In genomic region chrX:154382483-154383069, GRCh38 we compare ENCODE assay signal across 30 cellular contexts. TPM values are rescaled to one million over a fixed set of nuclear protein-coding genes. Genes with fewer than 3 reads are reported as not detected.
DNase-seq lines count a peak whose midpoint lies in the region; ATAC-seq, FAIRE-seq and TF ChIP-seq lines count a peak whose summit lies in the region.
"Had no signal": no experiment of that assay in that cellular context is flagged by ENCODE, and none has a peak within 500 bp of the region (broad histone marks: within the 10 kb centered on the region; RNA-seq: fewer than 3 reads in every experiment).

No MANE protein-coding gene starts in this region.

- TF ChIP-seq CTCF in HepG2 (CRISPR knock-in tag; IDR thresholded peaks at IDR 0.05) (no peak), right lobe of liver (IDR thresholded peaks at IDR 0.05) (no peak), PC-3 (conservative IDR thresholded peaks at IDR 0.05; ENCODE audit: low read depth, low read length) (no peak), epithelial cell of esophagus (IDR thresholded peaks at IDR 0.05; ENCODE audit: insufficient read depth, low read depth, low read length, missing control alignments) (no peak), type B pancreatic cell (conservative IDR thresholded peaks at IDR 0.05) (no peak), lower leg skin (IDR thresholded peaks at IDR 0.05) (no peak), sigmoid colon (IDR thresholded peaks at IDR 0.05) (no peak)

- peak overlapping the region; percentile 52 for H3K27ac Mint-ChIP-seq in type B pancreatic cell
- H3K27ac Mint-ChIP-seq: T-helper 1 cell treated with Interleukin-12 subunit alpha and Interleukin-12 subunit beta and Interleukin-4 antibody, amounts not matched to agents 30 μg/mL and 1 μg/mL, for 36 hours had no signal

- CTCF ChIA-PET in HepG2 (lab: Yijun Ruan, JAX; ENCODE audit: low intra/inter-chr PET ratio, low total read pairs) (no interaction called here), PC-3 (lab: Charles Lee) (interaction anchor here (1.2 kb wide), 1 partner anchor 9 kb away, joined by 7 read pairs; no protein-coding TSS in a partner anchor)

- no peak for ATAC-seq in HepG2
- ATAC-seq in right lobe of liver, result no peak
- ATAC-seq in PC-3, result no peak
- ATAC-seq: activated CD8-positive, alpha-beta T cell treated with anti-CD3 and anti-CD28 coated beads, Interleukin-2, amount 10 ng/mL, durations not matched to agents 7 days and 5 days; effector memory CD8-positive, alpha-beta T cell; esophagus mucosa; foreskin keratinocyte; heart right ventricle; left cardiac atrium had no signal

- H2AFZ ChIP-seq in HepG2 (ENCODE audit: low read length) (no peak overlapping the region), PC-3 (ENCODE audit: low read length) (no peak overlapping the region)

- no peaks in the 10 kb centered on the region for H3K9me2 ChIP-seq in PC-3 (replicated peaks; ENCODE audit: low read length)

- H4K20me1 ChIP-seq in HepG2 (ENCODE audit: insufficient read depth, low read length), result no peaks in the 10 kb centered on the region
- peaks cover 5% of the 10 kb centered on the region; the same call in 1 of the 2 replicates for H4K20me1 ChIP-seq in PC-3 (ENCODE audit: low read length)

- H3F3A ChIP-seq in PC-3 (ENCODE audit: low read length, unreplicated experiment), result no peaks in the 10 kb centered on the region

- H3K9me3 ChIP-seq in HepG2 (ENCODE audit: low read length) (no peaks in the 10 kb centered on the region), right lobe of liver (no peaks in the 10 kb centered on the region), PC-3 (ENCODE audit: low read length) (no peaks in the 10 kb centered on the region), sigmoid colon (no peaks in the 10 kb centered on the region)
- H3K9me3 ChIP-seq: breast epithelium, colonic mucosa, MG63, neutrophil had no signal

- POLR2A ChIA-PET in HepG2 (lab: Yijun Ruan, JAX) (interaction anchor here (1.4 to 1.8 kb wide), 2 partner anchors 9 to 15 kb away, joined by 4 to 5 read pairs; partner anchors contain the start of gene RPL10), PC-3 (lab: Charles Lee; ENCODE audit: unreplicated experiment) (no interaction called here)

- no peaks in the 10 kb centered on the region for H3K27me3 Mint-ChIP-seq in type B pancreatic cell
- H3K27me3 Mint-ChIP-seq: effector memory CD8-positive, alpha-beta T cell had no signal

- 93% methylated on average over 6 of the region's 11 CpGs for WGBS in HepG2 (ENCODE audit: low lambda C conversion rate)
- WGBS in right lobe of liver (ENCODE audit: insufficient coverage, low coverage, low lambda C conversion rate, missing lambda C conversion rate), result 64% methylated on average over 7 of the region's 11 CpGs
- 75 to 82% methylated on average over 8 to 11 of the region's 11 CpGs for WGBS in lower leg skin, 2 donors
- 85 to 89% methylated on average over 11 of the region's 11 CpGs for WGBS in sigmoid colon, 2 donors

- DNase-seq in HepG2 (ENCODE audit: low spot score) (no peak), right lobe of liver (no peak), PC-3 (peak; percentile 39), epithelial cell of esophagus (ENCODE audit: low read depth) (peak; percentile 48), type B pancreatic cell (ENCODE audit: extremely low spot score, unreplicated experiment) (no peak), lower leg skin (ENCODE audit: low spot score in 2 of 2) (no peak), sigmoid colon (no peak), DMS 273 (lab: John Stamatoyannopoulos, UW; ENCODE audit: unreplicated experiment) (no peak)
- DNase-seq: activated CD4-positive, alpha-beta T cell treated with anti-CD3 and anti-CD28 coated beads for 1 hour; activated CD8-positive, alpha-beta T cell treated with anti-CD3 and anti-CD28 coated beads, Interleukin-2, amount 10 ng/mL, durations not matched to agents 7 days and 5 days; activated gamma-delta T cell treated with Interleukin-2 at 50 U/mL for 16 hours; colonic mucosa; effector memory CD8-positive, alpha-beta T cell; foreskin keratinocyte; H7; heart right ventricle; KBM-7; left cardiac atrium; mesenchymal stem cell; MG63; NCI-H2081; NCI-H226; NCI-H748 treated with DMSO at 0.1 percent for 48 hours; stimulated activated naive CD4-positive, alpha-beta T cell had no signal

- H3K4me2 ChIP-seq in HepG2 (ENCODE audit: low read depth, low read length), result no peak overlapping the region
- no peak overlapping the region for H3K4me2 ChIP-seq in PC-3 (ENCODE audit: low read length)
- H3K4me2 ChIP-seq: BLaER1 treated with 17β-estradiol and CSF1 and Interleukin-3, amounts not matched to agents 10 nM and 100 nM had no signal

- H3K9ac ChIP-seq in HepG2 (ENCODE audit: insufficient read depth, low read depth, low read length) (no peak overlapping the region), PC-3 (ENCODE audit: low read length) (no peak overlapping the region)
- H3K9ac ChIP-seq: BLaER1 treated with 17β-estradiol and CSF1 and Interleukin-3, amounts not matched to agents 10 nM and 100 nM had no signal

- H3K4me3 ChIP-seq in HepG2 (replicated peaks in 1 of 3; ENCODE audit: insufficient read depth in 1 of 3, low read depth in 2 of 3, low read length in 3 of 3) (no peak overlapping the region), right lobe of liver (no peak overlapping the region), PC-3 (ENCODE audit: low read length) (no peak overlapping the region), epithelial cell of esophagus (ENCODE audit: low read length) (no peak overlapping the region), lower leg skin (ENCODE audit: low read depth, poor library complexity, severe bottlenecking) (no peak overlapping the region), sigmoid colon (no peak overlapping the region)
- H3K4me3 ChIP-seq: BLaER1 treated with 17β-estradiol and CSF1 and Interleukin-3, amounts not matched to agents 10 nM and 100 nM; breast epithelium; colonic mucosa; heart right ventricle; MG63 had no signal

- BruUV-seq in HepG2 (replicated peaks; lab: Mats Ljungman, UMichigan), result no TSS peak
- no TSS peak for BruUV-seq in PC-3 (replicated peaks; lab: Mats Ljungman, UMichigan)

- H3K4me1 ChIP-seq in HepG2 (ENCODE audit: insufficient read depth, low read length) (peaks cover 25% of the 10 kb centered on the region), right lobe of liver (peaks cover 0 to 3% (median 0%) of the 10 kb centered on the region in 4 donors), PC-3 (ENCODE audit: insufficient read depth, low read length) (peaks cover 14% of the 10 kb centered on the region), sigmoid colon (peaks cover 0 to 34% (median 25%) of the 10 kb centered on the region in 4 donors)
- H3K4me1 ChIP-seq: breast epithelium, colonic mucosa, foreskin keratinocyte had no signal

- TF ChIP-seq RAD21 in HepG2 (CRISPR knock-in tag; IDR thresholded peaks at IDR 0.05), result no peak

- H3K4me3 Mint-ChIP-seq in type B pancreatic cell, result no peak overlapping the region
- H3K4me3 Mint-ChIP-seq: activated CD8-positive, alpha-beta T cell treated with anti-CD3 and anti-CD28 coated beads, Interleukin-2, amount 10 ng/mL, durations not matched to agents 7 days and 5 days; effector memory CD8-positive, alpha-beta T cell; T-helper 1 cell treated with Interleukin-12 subunit alpha and Interleukin-12 subunit beta and Interleukin-4 antibody, amounts not matched to agents 30 μg/mL and 1 μg/mL, for 36 hours had no signal

- H3K4me1 Mint-ChIP-seq in type B pancreatic cell (ENCODE audit: unreplicated experiment), result peaks cover 4% of the 10 kb centered on the region

- FAIRE-seq in HepG2 (lab: Jason Lieb, UNC), result no peak
- FAIRE-seq: urothelium cell line had no signal

- no peaks in the 10 kb centered on the region for H3K36me3 ChIP-seq in HepG2 (replicated peaks in 1 of 2; ENCODE audit: control insufficient read depth in 1 of 2, insufficient read depth in 2 of 2, low read length in 2 of 2)
- no peaks in the 10 kb centered on the region for H3K36me3 ChIP-seq in right lobe of liver
- no peaks in the 10 kb centered on the region; the same call in 1 of the 2 replicates for H3K36me3 ChIP-seq in PC-3 (ENCODE audit: low read depth, low read length)
- H3K36me3 ChIP-seq in sigmoid colon, result peaks cover 0 to 4% (median 0%) of the 10 kb centered on the region in 4 donors
- H3K36me3 ChIP-seq: breast epithelium, colonic mucosa, neutrophil had no signal

- no peaks in the 10 kb centered on the region for H3K27me3 ChIP-seq in HepG2 (ENCODE audit: control insufficient read depth in 1 of 2, insufficient read depth in 2 of 2, low read length in 2 of 2)
- H3K27me3 ChIP-seq in right lobe of liver, result no peaks in the 10 kb centered on the region
- no peaks in the 10 kb centered on the region for H3K27me3 ChIP-seq in PC-3 (ENCODE audit: low read length)
- no peaks in the 10 kb centered on the region for H3K27me3 ChIP-seq in sigmoid colon
- H3K27me3 ChIP-seq: colonic mucosa, foreskin keratinocyte, heart right ventricle, MG63, neutrophil had no signal

- H3K27ac ChIP-seq in HepG2 (ENCODE audit: extremely low read length, insufficient read depth, low read length), result no peak overlapping the region
- H3K27ac ChIP-seq in right lobe of liver, result no peak overlapping the region
- no peak overlapping the region for H3K27ac ChIP-seq in PC-3 (ENCODE audit: low read length)
- H3K27ac ChIP-seq in sigmoid colon, result peak overlapping the region in 2 of 4 donors; percentile 62 to 100
- H3K27ac ChIP-seq: BLaER1 treated with 17β-estradiol and CSF1 and Interleukin-3, amounts not matched to agents 10 nM and 100 nM; breast epithelium; colonic mucosa; foreskin keratinocyte; heart right ventricle; neutrophil had no signal

- TF ChIP-seq POLR2A in HepG2 (IDR thresholded peaks at IDR 0.05; ENCODE audit: insufficient read depth in 1 of 2, low read depth in 2 of 2, low read length in 2 of 2) (no peak), right lobe of liver (IDR thresholded peaks at IDR 0.05) (no peak), lower leg skin (IDR thresholded peaks at IDR 0.05) (no peak), sigmoid colon (IDR thresholded peaks at IDR 0.05) (no peak)

- TF ChIP-seq EP300 in HepG2 (IDR thresholded peaks at IDR 0.05; ENCODE audit: low read depth in 2 of 2, low read length in 2 of 2) (no peak), HepG2 (CRISPR knock-in tag; IDR thresholded peaks at IDR 0.05; ENCODE audit: borderline replicate concordance) (no peak), sigmoid colon (IDR thresholded peaks at IDR 0.05) (no peak)

- no peaks in the 10 kb centered on the region for H3K9me3 Mint-ChIP-seq in type B pancreatic cell
- H3K9me3 Mint-ChIP-seq: effector memory CD8-positive, alpha-beta T cell; T-helper 1 cell treated with Interleukin-12 subunit alpha and Interleukin-12 subunit beta and Interleukin-4 antibody, amounts not matched to agents 30 μg/mL and 1 μg/mL, for 36 hours had no signal

- H3K36me3 Mint-ChIP-seq in type B pancreatic cell, result no peaks in the 10 kb centered on the region

- H3K79me2 ChIP-seq in HepG2 (ENCODE audit: insufficient read depth, low read length) (peaks cover 8% of the 10 kb centered on the region), PC-3 (ENCODE audit: low read length) (peaks cover 19% of the 10 kb centered on the region)

- intact Hi-C loops in HepG2 (cut with micrococcal nuclease; ENCODE audit: unreplicated experiment) (no loop called here), right lobe of liver (cut with DNase I) (no loop called here), PC-3 (cut with micrococcal nuclease) (no loop called here), lower leg skin (cut with DNase I; ENCODE audit: low total_unique reads) (no loop called here), sigmoid colon (cut with DNase I) (no loop called here)

- in situ Hi-C loops in HepG2 (cut with HindIII; ENCODE audit: extremely low pct_ligation_motif_present, low pct_unique_long_range_greater_than_20kb), result no loop called here

RNA-seq across cellular contexts. Expression of gene EMD, which starts 3.5 kb away (rescaled TPM):
- total RNA-seq in HepG2 (2016; rRNA removed; fragmentation: Illumina TruSeq; extraction: Trizol) (10.4 and 14.5 TPM in 2 replicates), right lobe of liver (10 to 100 TPM; 19.8 to 28.8 (median 24.2) TPM), PC-3 (2014; rRNA removed) (46.8 and 49.0 TPM in 2 replicates), type B pancreatic cell (ENCODE audit: low replicate concordance) (56.7 and 62.7 TPM in 2 replicates), lower leg skin (10 to 100 TPM; 43.4 to 67.0 (median 52.1) TPM), sigmoid colon (10 to 100 TPM; 44.3 to 66.8 (median 48.6) TPM)
- 23.2 and 32.8 TPM in 2 replicates for total RNA-seq in HepG2 (2016; cell fraction: cytosol; rRNA removed; fragmentation: Illumina TruSeq; extraction: Trizol; ENCODE audit: low read depth)
- 8.8 and 14.4 TPM in 2 replicates for total RNA-seq in HepG2 (2016; cell fraction: insoluble cytoplasmic fraction; rRNA removed; fragmentation: Illumina TruSeq; extraction: Trizol)
- total RNA-seq in HepG2 (2016; cell fraction: membrane; rRNA removed; fragmentation: Illumina TruSeq; extraction: Trizol), result 27.8 and 36.0 TPM in 2 replicates
- 9.2 and 9.7 TPM in 2 replicates for total RNA-seq in HepG2 (2016; cell fraction: nucleus; rRNA removed; fragmentation: Illumina TruSeq; extraction: Trizol)
- polyA plus RNA-seq in HepG2 (2011; rRNA removed) (14.9 and 19.1 TPM in 2 replicates), sigmoid colon (10 to 100 TPM; 40.7 to 87.9 (median 42.6) TPM)
- polyA plus RNA-seq in HepG2 (2011; cell fraction: cytosol; rRNA removed), result 16.0 and 18.2 TPM in 2 replicates
- polyA plus RNA-seq in HepG2 (2011; cell fraction: nucleus; rRNA removed), result 49.8 and 50.2 TPM in 2 replicates
- 17.5 and 18.8 TPM in 2 replicates for polyA plus RNA-seq in HepG2 (2012)
- 74.7 and 108 TPM in 2 replicates for polyA plus RNA-seq in HepG2 (2016; cell fraction: cytosol; fragmentation: Illumina TruSeq; extraction: Trizol; ENCODE audit: low read depth)
- polyA plus RNA-seq in HepG2 (2016; cell fraction: insoluble cytoplasmic fraction; fragmentation: Illumina TruSeq; extraction: Trizol; ENCODE audit: low read depth), result 25.4 and 35.1 TPM in 2 replicates
- polyA plus RNA-seq in HepG2 (2016; cell fraction: membrane; fragmentation: Illumina TruSeq; extraction: Trizol; ENCODE audit: low read depth), result 69.7 and 96.5 TPM in 2 replicates
- polyA plus RNA-seq in HepG2 (2016; cell fraction: nucleus; fragmentation: Illumina TruSeq; extraction: Trizol; ENCODE audit: insufficient read depth, low read depth), result 38.7 and 39.0 TPM in 2 replicates
- 13.3 and 53.4 TPM in 2 replicates for polyA minus RNA-seq in HepG2 (2011; rRNA and poly(A)+ RNA removed; ENCODE audit: low replicate concordance)
- 9.3 and 9.9 TPM in 2 replicates for polyA minus RNA-seq in HepG2 (2011; cell fraction: cytosol; rRNA and poly(A)+ RNA removed)
- 6.2 and 7.2 TPM in 2 replicates for polyA minus RNA-seq in HepG2 (2011; cell fraction: nucleus; rRNA and poly(A)+ RNA removed)

RNA-seq across cellular contexts. Expression of gene FLNA, which starts 8.1 kb away (rescaled TPM):
- 119 and 174 TPM in 2 replicates for total RNA-seq in HepG2 (2016; rRNA removed; fragmentation: Illumina TruSeq; extraction: Trizol)
- 13.2 and 13.4 TPM in 2 replicates for total RNA-seq in HepG2 (2016; cell fraction: cytosol; rRNA removed; fragmentation: Illumina TruSeq; extraction: Trizol; ENCODE audit: low read depth)
- 90.0 and 191 TPM in 2 replicates for total RNA-seq in HepG2 (2016; cell fraction: insoluble cytoplasmic fraction; rRNA removed; fragmentation: Illumina TruSeq; extraction: Trizol)
- total RNA-seq in HepG2 (2016; cell fraction: membrane; rRNA removed; fragmentation: Illumina TruSeq; extraction: Trizol), result 36.3 and 36.5 TPM in 2 replicates
- total RNA-seq in HepG2 (2016; cell fraction: nucleus; rRNA removed; fragmentation: Illumina TruSeq; extraction: Trizol), result 184 and 199 TPM in 2 replicates
- 83.4 and 117 TPM in 2 replicates for polyA plus RNA-seq in HepG2 (2011; rRNA removed)
- polyA plus RNA-seq in HepG2 (2011; cell fraction: cytosol; rRNA removed), result 51.4 and 75.1 TPM in 2 replicates
- polyA plus RNA-seq in HepG2 (2011; cell fraction: nucleus; rRNA removed), result 546 and 648 TPM in 2 replicates
- 102 and 157 TPM in 2 replicates for polyA plus RNA-seq in HepG2 (2012)
- polyA plus RNA-seq in HepG2 (2016; cell fraction: cytosol; fragmentation: Illumina TruSeq; extraction: Trizol; ENCODE audit: low read depth), result 12.4 and 15.1 TPM in 2 replicates
- 93.9 and 131 TPM in 2 replicates for polyA plus RNA-seq in HepG2 (2016; cell fraction: insoluble cytoplasmic fraction; fragmentation: Illumina TruSeq; extraction: Trizol; ENCODE audit: low read depth)
- 22.9 and 27.1 TPM in 2 replicates for polyA plus RNA-seq in HepG2 (2016; cell fraction: membrane; fragmentation: Illumina TruSeq; extraction: Trizol; ENCODE audit: low read depth)
- 309 and 326 TPM in 2 replicates for polyA plus RNA-seq in HepG2 (2016; cell fraction: nucleus; fragmentation: Illumina TruSeq; extraction: Trizol; ENCODE audit: insufficient read depth, low read depth)
- 637 and 802 TPM in 2 replicates for polyA minus RNA-seq in HepG2 (2011; rRNA and poly(A)+ RNA removed; ENCODE audit: low replicate concordance)
- polyA minus RNA-seq in HepG2 (2011; cell fraction: cytosol; rRNA and poly(A)+ RNA removed), result 304 and 314 TPM in 2 replicates
- polyA minus RNA-seq in HepG2 (2011; cell fraction: nucleus; rRNA and poly(A)+ RNA removed), result 230 and 260 TPM in 2 replicates
- 100 to 1,000 TPM in 1 of 6 experiments, 10 to 100 TPM in 5; 46.8 to 124 (median 82.6) TPM for total RNA-seq in right lobe of liver
- total RNA-seq in PC-3 (2014; rRNA removed), result 2,058 and 3,170 TPM in 2 replicates
- total RNA-seq in type B pancreatic cell (ENCODE audit: low replicate concordance), result 806 and 851 TPM in 2 replicates
- total RNA-seq in lower leg skin, result 100 to 1,000 TPM; 278 to 636 (median 365) TPM
- 1,000 to 10,000 TPM; 2,494 to 9,435 (median 5,341) TPM for total RNA-seq in sigmoid colon
- polyA plus RNA-seq in sigmoid colon, result 100 to 1,000 TPM in 1 of 3 donors, 10 to 100 TPM in 2; 27.0 to 442 (median 42.0) TPM

RNA-seq across cellular contexts. Expression of gene RPL10, which starts 15.6 kb away (rescaled TPM):
- total RNA-seq in HepG2 (2016; rRNA removed; fragmentation: Illumina TruSeq; extraction: Trizol) (2,381 and 2,883 TPM in 2 replicates), right lobe of liver (1,000 to 10,000 TPM in 5 of 6 experiments, 100 to 1,000 TPM in 1; 899 to 1,899 (median 1,157) TPM), PC-3 (2014; rRNA removed) (2,879 and 3,401 TPM in 2 replicates), type B pancreatic cell (ENCODE audit: low replicate concordance) (2,880 and 3,042 TPM in 2 replicates), lower leg skin (1,000 to 10,000 TPM; 3,266 to 8,500 (median 5,564) TPM), sigmoid colon (1,000 to 10,000 TPM; 3,138 to 8,651 (median 6,770) TPM)
- total RNA-seq in HepG2 (2016; cell fraction: cytosol; rRNA removed; fragmentation: Illumina TruSeq; extraction: Trizol; ENCODE audit: low read depth), result 2,845 and 3,163 TPM in 2 replicates
- 2,364 and 2,968 TPM in 2 replicates for total RNA-seq in HepG2 (2016; cell fraction: insoluble cytoplasmic fraction; rRNA removed; fragmentation: Illumina TruSeq; extraction: Trizol)
- 6,021 and 6,074 TPM in 2 replicates for total RNA-seq in HepG2 (2016; cell fraction: membrane; rRNA removed; fragmentation: Illumina TruSeq; extraction: Trizol)
- total RNA-seq in HepG2 (2016; cell fraction: nucleus; rRNA removed; fragmentation: Illumina TruSeq; extraction: Trizol), result 936 and 1,040 TPM in 2 replicates
- polyA plus RNA-seq in HepG2 (2011; rRNA removed) (4,713 and 5,167 TPM in 2 replicates), sigmoid colon (1,000 to 10,000 TPM; 4,760 to 8,094 (median 5,003) TPM)
- polyA plus RNA-seq in HepG2 (2011; cell fraction: cytosol; rRNA removed), result 7,297 and 8,438 TPM in 2 replicates
- polyA plus RNA-seq in HepG2 (2011; cell fraction: nucleus; rRNA removed), result 1,715 and 1,756 TPM in 2 replicates
- 3,170 and 4,590 TPM in 2 replicates for polyA plus RNA-seq in HepG2 (2012)
- polyA plus RNA-seq in HepG2 (2016; cell fraction: cytosol; fragmentation: Illumina TruSeq; extraction: Trizol; ENCODE audit: low read depth), result 5,111 and 5,676 TPM in 2 replicates
- polyA plus RNA-seq in HepG2 (2016; cell fraction: insoluble cytoplasmic fraction; fragmentation: Illumina TruSeq; extraction: Trizol; ENCODE audit: low read depth), result 3,496 and 3,549 TPM in 2 replicates
- 7,184 and 7,370 TPM in 2 replicates for polyA plus RNA-seq in HepG2 (2016; cell fraction: membrane; fragmentation: Illumina TruSeq; extraction: Trizol; ENCODE audit: low read depth)
- polyA plus RNA-seq in HepG2 (2016; cell fraction: nucleus; fragmentation: Illumina TruSeq; extraction: Trizol; ENCODE audit: insufficient read depth, low read depth), result 1,977 and 1,989 TPM in 2 replicates
- polyA minus RNA-seq in HepG2 (2011; rRNA and poly(A)+ RNA removed; ENCODE audit: low replicate concordance), result 1,812 and 2,162 TPM in 2 replicates
- polyA minus RNA-seq in HepG2 (2011; cell fraction: cytosol; rRNA and poly(A)+ RNA removed), result 929 and 970 TPM in 2 replicates
- polyA minus RNA-seq in HepG2 (2011; cell fraction: nucleus; rRNA and poly(A)+ RNA removed), result 272 and 332 TPM in 2 replicates

RNA-seq across cellular contexts. Expression of gene DNASE1L1, which starts 26.5 kb away (rescaled TPM):
- total RNA-seq in HepG2 (2016; rRNA removed; fragmentation: Illumina TruSeq; extraction: Trizol) (4.6 and 4.7 TPM in 2 replicates), right lobe of liver (10 to 100 TPM; 11.7 to 19.5 (median 14.9) TPM), PC-3 (2014; rRNA removed) (29.8 TPM in 2 replicates), type B pancreatic cell (ENCODE audit: low replicate concordance) (13.3 and 14.4 TPM in 2 replicates), lower leg skin (10 to 100 TPM; 10.5 to 28.5 (median 16.9) TPM), sigmoid colon (10 to 100 TPM; 10.9 to 21.8 (median 16.6) TPM)
- total RNA-seq in HepG2 (2016; cell fraction: cytosol; rRNA removed; fragmentation: Illumina TruSeq; extraction: Trizol; ENCODE audit: low read depth), result 3.2 and 3.4 TPM in 2 replicates
- total RNA-seq in HepG2 (2016; cell fraction: insoluble cytoplasmic fraction; rRNA removed; fragmentation: Illumina TruSeq; extraction: Trizol), result 3.9 and 5.0 TPM in 2 replicates
- 8.0 and 8.2 TPM in 2 replicates for total RNA-seq in HepG2 (2016; cell fraction: membrane; rRNA removed; fragmentation: Illumina TruSeq; extraction: Trizol)
- 5.1 and 5.8 TPM in 2 replicates for total RNA-seq in HepG2 (2016; cell fraction: nucleus; rRNA removed; fragmentation: Illumina TruSeq; extraction: Trizol)
- polyA plus RNA-seq in HepG2 (2011; rRNA removed) (12.3 and 16.5 TPM in 2 replicates), sigmoid colon (10 to 100 TPM; 15.5 to 25.7 (median 17.4) TPM)
- 13.3 and 15.2 TPM in 2 replicates for polyA plus RNA-seq in HepG2 (2011; cell fraction: cytosol; rRNA removed)
- polyA plus RNA-seq in HepG2 (2011; cell fraction: nucleus; rRNA removed), result 17.5 and 18.0 TPM in 2 replicates
- polyA plus RNA-seq in HepG2 (2012), result 8.0 and 11.7 TPM in 2 replicates
- polyA plus RNA-seq in HepG2 (2016; cell fraction: cytosol; fragmentation: Illumina TruSeq; extraction: Trizol; ENCODE audit: low read depth), result 4.0 and 4.8 TPM in 2 replicates
- 4.8 and 4.9 TPM in 2 replicates for polyA plus RNA-seq in HepG2 (2016; cell fraction: insoluble cytoplasmic fraction; fragmentation: Illumina TruSeq; extraction: Trizol; ENCODE audit: low read depth)
- 9.1 and 9.5 TPM in 2 replicates for polyA plus RNA-seq in HepG2 (2016; cell fraction: membrane; fragmentation: Illumina TruSeq; extraction: Trizol; ENCODE audit: low read depth)
- 5.5 and 8.8 TPM in 2 replicates for polyA plus RNA-seq in HepG2 (2016; cell fraction: nucleus; fragmentation: Illumina TruSeq; extraction: Trizol; ENCODE audit: insufficient read depth, low read depth)
- polyA minus RNA-seq in HepG2 (2011; rRNA and poly(A)+ RNA removed; ENCODE audit: low replicate concordance), result 24.1 and 42.4 TPM in 2 replicates
- polyA minus RNA-seq in HepG2 (2011; cell fraction: cytosol; rRNA and poly(A)+ RNA removed), result 5.9 and 6.7 TPM in 2 replicates
- 4.2 and 5.0 TPM in 2 replicates for polyA minus RNA-seq in HepG2 (2011; cell fraction: nucleus; rRNA and poly(A)+ RNA removed)

RNA-seq across cellular contexts. Expression of gene TAFAZZIN, which starts 28.8 kb away (rescaled TPM):
- 6.3 and 16.8 TPM in 2 replicates for total RNA-seq in HepG2 (2016; rRNA removed; fragmentation: Illumina TruSeq; extraction: Trizol)
- total RNA-seq in HepG2 (2016; cell fraction: cytosol; rRNA removed; fragmentation: Illumina TruSeq; extraction: Trizol; ENCODE audit: low read depth), result 5.9 and 8.5 TPM in 2 replicates
- 4.8 and 17.3 TPM in 2 replicates for total RNA-seq in HepG2 (2016; cell fraction: insoluble cytoplasmic fraction; rRNA removed; fragmentation: Illumina TruSeq; extraction: Trizol)
- 5.5 and 6.3 TPM in 2 replicates for total RNA-seq in HepG2 (2016; cell fraction: membrane; rRNA removed; fragmentation: Illumina TruSeq; extraction: Trizol)
- total RNA-seq in HepG2 (2016; cell fraction: nucleus; rRNA removed; fragmentation: Illumina TruSeq; extraction: Trizol), result 17.9 and 26.2 TPM in 2 replicates
- 27.9 and 30.9 TPM in 2 replicates for polyA plus RNA-seq in HepG2 (2011; rRNA removed)
- 8.7 and 11.6 TPM in 2 replicates for polyA plus RNA-seq in HepG2 (2011; cell fraction: cytosol; rRNA removed)
- polyA plus RNA-seq in HepG2 (2011; cell fraction: nucleus; rRNA removed), result 281 and 287 TPM in 2 replicates
- 16.8 and 21.1 TPM in 2 replicates for polyA plus RNA-seq in HepG2 (2012)
- polyA plus RNA-seq in HepG2 (2016; cell fraction: cytosol; fragmentation: Illumina TruSeq; extraction: Trizol; ENCODE audit: low read depth), result 2.5 and 2.9 TPM in 2 replicates
- 5.3 and 7.9 TPM in 2 replicates for polyA plus RNA-seq in HepG2 (2016; cell fraction: insoluble cytoplasmic fraction; fragmentation: Illumina TruSeq; extraction: Trizol; ENCODE audit: low read depth)
- polyA plus RNA-seq in HepG2 (2016; cell fraction: membrane; fragmentation: Illumina TruSeq; extraction: Trizol; ENCODE audit: low read depth), result 4.2 and 4.6 TPM in 2 replicates
- 70.8 TPM in 2 replicates for polyA plus RNA-seq in HepG2 (2016; cell fraction: nucleus; fragmentation: Illumina TruSeq; extraction: Trizol; ENCODE audit: insufficient read depth, low read depth)
- polyA minus RNA-seq in HepG2 (2011; rRNA and poly(A)+ RNA removed; ENCODE audit: low replicate concordance), result 16.6 and 35.2 TPM in 2 replicates
- 7.0 and 7.2 TPM in 2 replicates for polyA minus RNA-seq in HepG2 (2011; cell fraction: cytosol; rRNA and poly(A)+ RNA removed)
- polyA minus RNA-seq in HepG2 (2011; cell fraction: nucleus; rRNA and poly(A)+ RNA removed), result 23.2 and 28.2 TPM in 2 replicates
- total RNA-seq in right lobe of liver, result 10 to 100 TPM; 12.6 to 23.0 (median 17.3) TPM
- 39.4 and 41.5 TPM in 2 replicates for total RNA-seq in PC-3 (2014; rRNA removed)
- 30.5 and 46.1 TPM in 2 replicates for total RNA-seq in type B pancreatic cell (ENCODE audit: low replicate concordance)
- 10 to 100 TPM; 34.1 to 89.6 (median 49.0) TPM for total RNA-seq in lower leg skin
- 10 to 100 TPM; 35.7 to 58.2 (median 36.6) TPM for total RNA-seq in sigmoid colon
- polyA plus RNA-seq in sigmoid colon, result 10 to 100 TPM in 1 of 3 donors, 1 to 10 TPM in 2; 8.4 to 48.0 (median 9.2) TPM

Comparison
In these comparisons a context has a peak if more than half of its experiments do, and no peak if none do; other contexts are left out.
1. DNase-seq: peak in PC-3 (single experiment) and epithelial cell of esophagus (single experiment); none in HepG2 (single experiment), right lobe of liver (0 of 3), type B pancreatic cell (single experiment), lower leg skin (0 of 2), sigmoid colon (single experiment) and DMS 273 (single experiment).